8 cellular contexts compared by ENCODE assay signal in genomic region chr20:50115591-50116367, GRCh38. TPM values are rescaled to one million over a fixed set of nuclear protein-coding genes. Genes with fewer than 3 reads are reported as not detected.
A peak's percentile ranks its signal among the peaks of the same experiment; 100 is the strongest.
DNase-seq lines count a peak whose midpoint lies in the region; ATAC-seq and TF ChIP-seq lines count a peak whose summit lies in the region.

No MANE protein-coding gene starts in this region.

- H3K4me3 Mint-ChIP-seq in activated naive CD8-positive, alpha-beta T cell = peak overlapping the region; percentile 92
- H3K4me3 Mint-ChIP-seq in osteocyte (ENCODE audit: unreplicated experiment) = peak overlapping the region; percentile 81

- H3K4me1 ChIP-seq in thymus (ENCODE audit: control insufficient read depth, insufficient read depth, low read length) = peaks cover 28% of the 10 kb centered on the region

- ATAC-seq in HG02623 (IDR thresholded peaks at IDR 0.05; ENCODE audit: unreplicated experiment) = peak; percentile 72
- ATAC-seq in SK-N-SH treated with all-trans-retinoic acid at 6 μM for 48 hours = peak; percentile 87

- H3K4me1 Mint-ChIP-seq in activated naive CD8-positive, alpha-beta T cell (ENCODE audit: low read depth) = peaks cover 47% of the 10 kb centered on the region
- H3K4me1 Mint-ChIP-seq in osteocyte (ENCODE audit: unreplicated experiment) = peaks cover 46% of the 10 kb centered on the region

- TF ChIP-seq CTCF in GM10266 (IDR thresholded peaks at IDR 0.05; ENCODE audit: control insufficient read depth, insufficient read depth, low read depth, missing control alignments) = no peak
- TF ChIP-seq CTCF in osteocyte (IDR thresholded peaks at IDR 0.05) = no peak

- H3K27me3 ChIP-seq in thymus (ENCODE audit: control insufficient read depth, insufficient read depth) = no peaks in the 10 kb centered on the region

- H3K4me3 ChIP-seq in thymus (ENCODE audit: low read length) = peak overlapping the region; percentile 72

- no peaks in the 10 kb centered on the region for H3K9me3 ChIP-seq in thymus (ENCODE audit: control insufficient read depth)

- H3K27ac Mint-ChIP-seq in activated naive CD8-positive, alpha-beta T cell = peak overlapping the region; percentile 97
- peak overlapping the region; percentile 90 for H3K27ac Mint-ChIP-seq in osteocyte (ENCODE audit: unreplicated experiment)

- H3K36me3 ChIP-seq in thymus (ENCODE audit: control insufficient read depth, insufficient read depth) = no peaks in the 10 kb centered on the region

- no peaks in the 10 kb centered on the region for H3K27me3 Mint-ChIP-seq in activated naive CD8-positive, alpha-beta T cell
- no peaks in the 10 kb centered on the region for H3K27me3 Mint-ChIP-seq in osteocyte (ENCODE audit: unreplicated experiment)

- peaks cover 2% of the 10 kb centered on the region for H3K36me3 Mint-ChIP-seq in activated naive CD8-positive, alpha-beta T cell
- H3K36me3 Mint-ChIP-seq in osteocyte (ENCODE audit: unreplicated experiment) = no peaks in the 10 kb centered on the region

- peak overlapping the region; percentile 68 for H3K27ac ChIP-seq in thymus (ENCODE audit: low read depth)

- peak; percentile 93 for DNase-seq in GM10266 (ENCODE audit: extremely low spot score)
- peak; percentile 74 for DNase-seq in NCI-H1092 treated with DMSO at 0.1 percent for 48 hours (lab: John Stamatoyannopoulos, UW)
- peak; percentile 94 to 99 (median 98) for DNase-seq in head of caudate nucleus
- DNase-seq in osteocyte (ENCODE audit: extremely low spot score, unreplicated experiment) = peak; percentile 98

- WGBS in thymus = under 1% methylated on average over 24 of the region's 24 CpGs

- intact Hi-C loops in head of caudate nucleus (cut with DNase I) = no loop called here

- no peaks in the 10 kb centered on the region for H3K9me3 Mint-ChIP-seq in activated naive CD8-positive, alpha-beta T cell (ENCODE audit: low read depth)
- no peaks in the 10 kb centered on the region for H3K9me3 Mint-ChIP-seq in osteocyte (ENCODE audit: unreplicated experiment)

TF ChIP-seq in SK-N-SH treated with all-trans-retinoic acid at 6 μM for 48 hours, 23 proteins besides CTCF, POLR2A, EP300 and RAD21:
- no peak for TF ChIP-seq ARNTL (CRISPR knock-in tag; IDR thresholded peaks at IDR 0.05; ENCODE audit: borderline replicate concordance, low read depth)
- TF ChIP-seq CSRNP3 (CRISPR knock-in tag; IDR thresholded peaks at IDR 0.05) = no peak
- no peak for TF ChIP-seq ZNF8 (CRISPR knock-in tag; IDR thresholded peaks at IDR 0.05)
- TF ChIP-seq OSR1 (CRISPR knock-in tag; IDR thresholded peaks at IDR 0.05) = no peak
- TF ChIP-seq RARB (CRISPR knock-in tag; IDR thresholded peaks at IDR 0.05) = no peak
- TF ChIP-seq TOX (CRISPR knock-in tag; IDR thresholded peaks at IDR 0.05; ENCODE audit: borderline replicate concordance) = no peak
- no peak for TF ChIP-seq ZFP30 (CRISPR knock-in tag; IDR thresholded peaks at IDR 0.05)
- TF ChIP-seq ZFP3 (CRISPR knock-in tag; IDR thresholded peaks at IDR 0.05) = no peak
- TF ChIP-seq PPARA (CRISPR knock-in tag; IDR thresholded peaks at IDR 0.05; ENCODE audit: borderline replicate concordance) = no peak
- no peak for TF ChIP-seq ZNF70 (CRISPR knock-in tag; IDR thresholded peaks at IDR 0.05)
- no peak for TF ChIP-seq ZNF565 (CRISPR knock-in tag; conservative IDR thresholded peaks at IDR 0.05; ENCODE audit: low read depth)
- no peak for TF ChIP-seq POU6F1 (CRISPR knock-in tag; IDR thresholded peaks at IDR 0.05; ENCODE audit: borderline replicate concordance, low read depth)
- TF ChIP-seq CSDC2 (CRISPR knock-in tag; IDR thresholded peaks at IDR 0.05) = no peak
- no peak for TF ChIP-seq ESRRG (CRISPR knock-in tag; IDR thresholded peaks at IDR 0.05)
- TF ChIP-seq TCF4 (CRISPR knock-in tag; IDR thresholded peaks at IDR 0.05; ENCODE audit: borderline replicate concordance) = no peak
- no peak for TF ChIP-seq PATZ1 (CRISPR knock-in tag; IDR thresholded peaks at IDR 0.05; ENCODE audit: borderline replicate concordance)
- TF ChIP-seq GLIS3 (CRISPR knock-in tag; IDR thresholded peaks at IDR 0.05) = no peak
- TF ChIP-seq CREB5 (CRISPR knock-in tag; IDR thresholded peaks at IDR 0.05; ENCODE audit: low read depth) = no peak
- TF ChIP-seq BACH2 (CRISPR knock-in tag; IDR thresholded peaks at IDR 0.05; ENCODE audit: borderline replicate concordance) = no peak

RNA-seq across cellular contexts. Expression of gene UBE2V1, which starts 2.8 kb away (rescaled TPM):
- 102 and 106 TPM in 2 replicates for total RNA-seq in osteocyte
- 81.3 TPM for polyA plus RNA-seq in thymus

RNA-seq across cellular contexts. Expression of gene PEDS1, which starts 37.7 kb away (rescaled TPM):
- 61.2 and 63.7 TPM in 2 replicates for total RNA-seq in osteocyte
- 26.5 TPM for polyA plus RNA-seq in thymus

Comparison
In these comparisons a context has a peak if more than half of its experiments do, and no peak if none do; other contexts are left out.
1. Peak in every context shown above with its lines: DNase-seq, ATAC-seq, H3K4me3 ChIP-seq and H3K27ac ChIP-seq.